8 cellular contexts compared by ENCODE assay signal in genomic region chr10:79274279-79275104, GRCh38.
A peak's percentile ranks its signal among the peaks of the same experiment; 100 is the strongest.
DNase-seq lines count a peak whose midpoint lies in the region; ATAC-seq and TF ChIP-seq lines count a peak whose summit lies in the region.

No MANE protein-coding gene starts in this region.

- 24% methylated on average over 15 of the region's 32 CpGs for WGBS in mammary epithelial cell (ENCODE audit: low coverage, missing lambda C conversion rate)

- no peaks in the 10 kb centered on the region for H3K9me3 ChIP-seq in MG63
- H3K9me3 ChIP-seq in mammary epithelial cell (replicated peaks; ENCODE audit: insufficient read depth, low read length), result no peaks in the 10 kb centered on the region
- no peaks in the 10 kb centered on the region for H3K9me3 ChIP-seq in subcutaneous abdominal adipose tissue (ENCODE audit: control insufficient read depth in 5 of 5, low read length in 5 of 5)

- H3K27ac Mint-ChIP-seq in activated CD4-positive, alpha-beta T cell treated with anti-CD3 and anti-CD28 coated beads, Interleukin-2, amount 10 ng/mL, durations not matched to agents 24 days and 14 days, result no peak overlapping the region
- no peak overlapping the region for H3K27ac Mint-ChIP-seq in activated T-helper 1 cell treated with anti-CD3 and anti-CD28 coated beads, Interleukin-12 subunit alpha, Interleukin-12 subunit beta, Interleukin-2, Interleukin-4 antibody, amounts not matched to agents 30 ng/mL and 10 ng/mL and 1 ng/mL, durations not matched to agents 14 hours and 24 hours and 36 hours

- CTCF ChIA-PET in mammary epithelial cell (lab: Charles Lee; ENCODE audit: low non-redundant PET), result no interaction called here

- in situ Hi-C loops in mammary epithelial cell (cut with MboI; ENCODE audit: low sequenced_read_pairs in 2 of 2), result no loop called here

- TF ChIP-seq CTCF in mammary epithelial cell (conservative IDR thresholded peaks at IDR 0.05 in 1 of 2, IDR thresholded peaks at IDR 0.05 in 1 of 2; ENCODE audit: extremely low read depth in 1 of 2, insufficient read depth in 1 of 2, low read depth in 1 of 2, low read length in 2 of 2), result no peak

- DNase-seq in MG63 (peak; percentile 28), mammary epithelial cell (peak; percentile 30), left colon (peak; percentile 44 to 79), NCI-H748 (lab: John Stamatoyannopoulos, UW; ENCODE audit: unreplicated experiment) (no peak)
- no peak for DNase-seq in activated CD4-positive, alpha-beta T cell treated with anti-CD3 and anti-CD28 coated beads, Interleukin-2, amount 10 ng/mL, durations not matched to agents 24 days and 14 days
- no peak for DNase-seq in stimulated activated CD4-positive, alpha-beta T cell treated with anti-CD3 and anti-CD28 coated beads, Interleukin-4, amount 100 ng/mL, for 4 hours
- no peak for DNase-seq in activated T-helper 1 cell treated with anti-CD3 and anti-CD28 coated beads, Interleukin-12 subunit alpha, Interleukin-12 subunit beta, Interleukin-2, Interleukin-4 antibody, amounts not matched to agents 30 ng/mL and 10 ng/mL and 1 ng/mL, durations not matched to agents 14 hours and 24 hours and 36 hours (ENCODE audit: low spot score)

- intact Hi-C loops in mammary epithelial cell (cut with micrococcal nuclease), result no loop called here
- intact Hi-C loops in left colon (cut with DNase I, micrococcal nuclease), result no loop called here
- intact Hi-C loops in activated CD4-positive, alpha-beta T cell treated with anti-CD3 and anti-CD28 coated beads, Interleukin-2, amount 10 ng/mL, durations not matched to agents 24 days and 14 days (cut with micrococcal nuclease), result no loop called here
- intact Hi-C loops in activated T-helper 1 cell treated with anti-CD3 and anti-CD28 coated beads, Interleukin-12 subunit alpha, Interleukin-12 subunit beta, Interleukin-2, Interleukin-4 antibody, amounts not matched to agents 30 ng/mL and 10 ng/mL and 1 ng/mL, durations not matched to agents 14 hours and 24 hours and 36 hours (cut with micrococcal nuclease), result no loop called here

- peak overlapping the region; percentile 23 for H3K4me2 ChIP-seq in mammary epithelial cell (ENCODE audit: insufficient read depth, low read depth, low read length)

- no peaks in the 10 kb centered on the region for H4K20me1 ChIP-seq in mammary epithelial cell (ENCODE audit: insufficient read depth, low read length)

- peaks cover 12% of the 10 kb centered on the region for H3K36me3 Mint-ChIP-seq in activated CD4-positive, alpha-beta T cell treated with anti-CD3 and anti-CD28 coated beads, Interleukin-2, amount 10 ng/mL, durations not matched to agents 24 days and 14 days (ENCODE audit: low read depth)
- peaks cover 12% of the 10 kb centered on the region for H3K36me3 Mint-ChIP-seq in activated T-helper 1 cell treated with anti-CD3 and anti-CD28 coated beads, Interleukin-12 subunit alpha, Interleukin-12 subunit beta, Interleukin-2, Interleukin-4 antibody, amounts not matched to agents 30 ng/mL and 10 ng/mL and 1 ng/mL, durations not matched to agents 14 hours and 24 hours and 36 hours (ENCODE audit: low read depth)

- H3K27ac ChIP-seq in mammary epithelial cell (ENCODE audit: insufficient read depth, low read depth, low read length) (no peak overlapping the region), subcutaneous abdominal adipose tissue (ENCODE audit: low read depth, low read length) (peak overlapping the region; percentile 84)

- H3K79me2 ChIP-seq in mammary epithelial cell (ENCODE audit: insufficient read depth, low read length), result no peaks in the 10 kb centered on the region

- H3K9me3 Mint-ChIP-seq in activated CD4-positive, alpha-beta T cell treated with anti-CD3 and anti-CD28 coated beads, Interleukin-2, amount 10 ng/mL, durations not matched to agents 24 days and 14 days, result no peaks in the 10 kb centered on the region
- no peaks in the 10 kb centered on the region for H3K9me3 Mint-ChIP-seq in activated T-helper 1 cell treated with anti-CD3 and anti-CD28 coated beads, Interleukin-12 subunit alpha, Interleukin-12 subunit beta, Interleukin-2, Interleukin-4 antibody, amounts not matched to agents 30 ng/mL and 10 ng/mL and 1 ng/mL, durations not matched to agents 14 hours and 24 hours and 36 hours

- H3K4me3 ChIP-seq in MG63, result no peak overlapping the region
- H3K4me3 ChIP-seq in mammary epithelial cell (replicated peaks in 1 of 3; ENCODE audit: insufficient read depth in 1 of 3, low read depth in 2 of 3, low read length in 3 of 3), result no peak overlapping the region
- peak overlapping the region in 2 of 5 donors; percentile 14 to 44 for H3K4me3 ChIP-seq in subcutaneous abdominal adipose tissue (ENCODE audit: low read depth in 1 of 5, low read length in 5 of 5)

- H3K27me3 Mint-ChIP-seq in activated CD4-positive, alpha-beta T cell treated with anti-CD3 and anti-CD28 coated beads, Interleukin-2, amount 10 ng/mL, durations not matched to agents 24 days and 14 days, result no peaks in the 10 kb centered on the region
- no peaks in the 10 kb centered on the region for H3K27me3 Mint-ChIP-seq in activated T-helper 1 cell treated with anti-CD3 and anti-CD28 coated beads, Interleukin-12 subunit alpha, Interleukin-12 subunit beta, Interleukin-2, Interleukin-4 antibody, amounts not matched to agents 30 ng/mL and 10 ng/mL and 1 ng/mL, durations not matched to agents 14 hours and 24 hours and 36 hours (ENCODE audit: insufficient read depth)

- peaks cover 6% of the 10 kb centered on the region for H3K4me1 Mint-ChIP-seq in activated CD4-positive, alpha-beta T cell treated with anti-CD3 and anti-CD28 coated beads, Interleukin-2, amount 10 ng/mL, durations not matched to agents 24 days and 14 days
- no peaks in the 10 kb centered on the region for H3K4me1 Mint-ChIP-seq in activated T-helper 1 cell treated with anti-CD3 and anti-CD28 coated beads, Interleukin-12 subunit alpha, Interleukin-12 subunit beta, Interleukin-2, Interleukin-4 antibody, amounts not matched to agents 30 ng/mL and 10 ng/mL and 1 ng/mL, durations not matched to agents 14 hours and 24 hours and 36 hours (ENCODE audit: low read depth)

- H3K9ac ChIP-seq in mammary epithelial cell (ENCODE audit: insufficient read depth, low read length) (no peak overlapping the region), subcutaneous abdominal adipose tissue (ENCODE audit: low read length in 5 of 5) (peak overlapping the region in 3 of 5 donors; percentile 26 to 37 (median 29))

- H2AFZ ChIP-seq in mammary epithelial cell (ENCODE audit: low read depth, low read length), result peak overlapping the region; percentile 8

- H3K4me3 Mint-ChIP-seq in activated CD4-positive, alpha-beta T cell treated with anti-CD3 and anti-CD28 coated beads, Interleukin-2, amount 10 ng/mL, durations not matched to agents 24 days and 14 days, result no peak overlapping the region
- no peak overlapping the region for H3K4me3 Mint-ChIP-seq in activated T-helper 1 cell treated with anti-CD3 and anti-CD28 coated beads, Interleukin-12 subunit alpha, Interleukin-12 subunit beta, Interleukin-2, Interleukin-4 antibody, amounts not matched to agents 30 ng/mL and 10 ng/mL and 1 ng/mL, durations not matched to agents 14 hours and 24 hours and 36 hours

- peak; percentile 39 for ATAC-seq in left colon

- dilution Hi-C loops in mammary epithelial cell (cut with HindIII; ENCODE audit: low sequenced_read_pairs), result loop anchor here (5.0 kb wide), 1 partner anchor 43 kb away; no protein-coding TSS in a partner anchor

- H3K27me3 ChIP-seq in MG63 (no peaks in the 10 kb centered on the region), mammary epithelial cell (ENCODE audit: insufficient read depth, low read length) (no peaks in the 10 kb centered on the region), subcutaneous abdominal adipose tissue (ENCODE audit: control insufficient read depth in 5 of 5, insufficient read depth in 4 of 5, low read length in 5 of 5) (no peaks in the 10 kb centered on the region)

- H3K4me1 ChIP-seq in mammary epithelial cell (ENCODE audit: insufficient read depth, low read length), result peaks cover 29% of the 10 kb centered on the region
- H3K4me1 ChIP-seq in subcutaneous abdominal adipose tissue (ENCODE audit: control insufficient read depth in 5 of 5, insufficient read depth in 5 of 5, low read length in 5 of 5), result peaks cover 11 to 59% (median 58%) of the 10 kb centered on the region in 5 donors

- H3K36me3 ChIP-seq in MG63 (peaks cover 75% of the 10 kb centered on the region), mammary epithelial cell (ENCODE audit: insufficient read depth, low read length) (peaks cover 3% of the 10 kb centered on the region), subcutaneous abdominal adipose tissue (ENCODE audit: control insufficient read depth in 5 of 5, insufficient read depth in 5 of 5, low read length in 5 of 5) (peaks cover 0 to 43% (median 39%) of the 10 kb centered on the region in 5 donors)

- no TSS peak for BruUV-seq in mammary epithelial cell (replicated peaks; lab: Mats Ljungman, UMichigan)

Comparison
In these comparisons a context has a peak if more than half of its experiments do, and no peak if none do; other contexts are left out.
1. DNase-seq: peak in MG63 (single experiment), mammary epithelial cell (single experiment) and left colon (2 of 2); none in activated CD4-positive, alpha-beta T cell treated with anti-CD3 and anti-CD28 coated beads, Interleukin-2, amount 10 ng/mL, durations not matched to agents 24 days and 14 days (single experiment), stimulated activated CD4-positive, alpha-beta T cell treated with anti-CD3 and anti-CD28 coated beads, Interleukin-4, amount 100 ng/mL, for 4 hours (0 of 2), NCI-H748 (single experiment) and activated T-helper 1 cell treated with anti-CD3 and anti-CD28 coated beads, Interleukin-12 subunit alpha, Interleukin-12 subunit beta, Interleukin-2, Interleukin-4 antibody, amounts not matched to agents 30 ng/mL and 10 ng/mL and 1 ng/mL, durations not matched to agents 14 hours and 24 hours and 36 hours (single experiment).